Comparison of ENCODE assay signal across 8 cellular contexts in genomic region chr7:99379043-99379577, GRCh38. TPM values are rescaled to one million over a fixed set of nuclear protein-coding genes. Genes with fewer than 3 reads are reported as not detected.
DNase-seq lines count a peak whose midpoint lies in the region; ATAC-seq and TF ChIP-seq lines count a peak whose summit lies in the region.

No MANE protein-coding gene starts in this region.

- H3K27me3 ChIP-seq in prostate gland (replicated peaks; ENCODE audit: insufficient read depth), result no peaks in the 10 kb centered on the region

- H3K9me3 Mint-ChIP-seq in activated naive CD4-positive, alpha-beta T cell treated with anti-CD3 and anti-CD28 coated beads, Interleukin-2, amount 10 ng/mL, durations not matched to agents 7 days and 5 days, result no peaks in the 10 kb centered on the region

- ATAC-seq in HG03139 (IDR thresholded peaks at IDR 0.05; ENCODE audit: unreplicated experiment), result no peak

- TF ChIP-seq POLR2A in prostate gland (IDR thresholded peaks at IDR 0.05), result no peak

- DNase-seq in NOMO-1 treated with dmso at 0.1 percent for 144 hours (lab: John Stamatoyannopoulos, UW; ENCODE audit: unreplicated experiment) (peak; percentile 97), globus pallidus (ENCODE audit: low spot score) (peak; percentile 33), prostate gland (ENCODE audit: low spot score) (no peak), NCI-H748 (lab: John Stamatoyannopoulos, UW; ENCODE audit: unreplicated experiment) (no peak), NCI-H2171 (lab: John Stamatoyannopoulos, UW) (no peak)
- DNase-seq in activated naive CD4-positive, alpha-beta T cell treated with anti-CD3 and anti-CD28 coated beads, Interleukin-2, amount 10 ng/mL, durations not matched to agents 7 days and 5 days, result peak; percentile 56

- no peaks in the 10 kb centered on the region for H3K36me3 ChIP-seq in prostate gland

- CTCF ChIA-PET in activated naive CD4-positive, alpha-beta T cell treated with anti-CD3 and anti-CD28 coated beads, Interleukin-2, amount 10 ng/mL, durations not matched to agents 7 days and 5 days (lab: Charles Lee), result no interaction called here

- H3K4me1 Mint-ChIP-seq in activated naive CD4-positive, alpha-beta T cell treated with anti-CD3 and anti-CD28 coated beads, Interleukin-2, amount 10 ng/mL, durations not matched to agents 7 days and 5 days, result peaks cover 61% of the 10 kb centered on the region

- H3K4me1 ChIP-seq in prostate gland (replicated peaks), result no peaks in the 10 kb centered on the region

- no peaks in the 10 kb centered on the region for H3K27me3 Mint-ChIP-seq in activated naive CD4-positive, alpha-beta T cell treated with anti-CD3 and anti-CD28 coated beads, Interleukin-2, amount 10 ng/mL, durations not matched to agents 7 days and 5 days

- peak overlapping the region; percentile 74 for H3K4me3 Mint-ChIP-seq in activated naive CD4-positive, alpha-beta T cell treated with anti-CD3 and anti-CD28 coated beads, Interleukin-2, amount 10 ng/mL, durations not matched to agents 7 days and 5 days

- H3K4me3 ChIP-seq in GM12875 (ENCODE audit: low read depth, low read length) (peak overlapping the region; percentile 53), prostate gland (no peak overlapping the region)

- H3K27ac ChIP-seq in prostate gland, result peak overlapping the region; percentile 60

- WGBS in prostate gland, result 42% methylated on average over 7 of the region's 7 CpGs

- H3K27ac Mint-ChIP-seq in activated naive CD4-positive, alpha-beta T cell treated with anti-CD3 and anti-CD28 coated beads, Interleukin-2, amount 10 ng/mL, durations not matched to agents 7 days and 5 days, result peak overlapping the region; percentile 91

- TF ChIP-seq CTCF in GM12875 (IDR thresholded peaks at IDR 0.05; ENCODE audit: borderline replicate concordance, insufficient read depth, low read depth, low read length) (no peak), prostate gland (IDR thresholded peaks at IDR 0.05) (no peak)

- no peaks in the 10 kb centered on the region for H3K9me3 ChIP-seq in prostate gland

- peaks cover 29% of the 10 kb centered on the region for H3K36me3 Mint-ChIP-seq in activated naive CD4-positive, alpha-beta T cell treated with anti-CD3 and anti-CD28 coated beads, Interleukin-2, amount 10 ng/mL, durations not matched to agents 7 days and 5 days

- intact Hi-C loops in prostate gland (cut with DNase I), result no loop called here

RNA-seq across cellular contexts. Expression of gene ARPC1B, which starts 4.6 kb away (rescaled TPM):
- total RNA-seq in prostate gland, result 10 to 100 TPM; 85.4 to 86.5 TPM

RNA-seq across cellular contexts. Expression of gene PDAP1, which starts 29.3 kb away (rescaled TPM):
- total RNA-seq in prostate gland, result 100 to 1,000 TPM in 1 of 2 donors, 10 to 100 TPM in 1; 98.6 to 103 TPM

RNA-seq across cellular contexts. Expression of gene BUD31, which starts 29.7 kb away (rescaled TPM):
- 10 to 100 TPM; 73.8 to 78.3 TPM for total RNA-seq in prostate gland

RNA-seq across cellular contexts. Expression of gene ARPC1A, which starts 53.4 kb away (rescaled TPM):
- 100 to 1,000 TPM; 119 to 136 TPM for total RNA-seq in prostate gland

RNA-seq across cellular contexts. Expression of gene PTCD1, which starts 59.5 kb away (rescaled TPM):
- 10 to 100 TPM in 1 of 2 donors, 1 to 10 TPM in 1; 9.1 to 11.8 TPM for total RNA-seq in prostate gland

Comparison
In these comparisons a context has a peak if more than half of its experiments do, and no peak if none do; other contexts are left out.
1. DNase-seq: peak in NOMO-1 treated with dmso at 0.1 percent for 144 hours (single experiment), activated naive CD4-positive, alpha-beta T cell treated with anti-CD3 and anti-CD28 coated beads, Interleukin-2, amount 10 ng/mL, durations not matched to agents 7 days and 5 days (single experiment) and globus pallidus (single experiment); none in prostate gland (single experiment), NCI-H748 (single experiment) and NCI-H2171 (single experiment).